21 cellular contexts compared by ENCODE assay signal in the genomic region with DNA sequence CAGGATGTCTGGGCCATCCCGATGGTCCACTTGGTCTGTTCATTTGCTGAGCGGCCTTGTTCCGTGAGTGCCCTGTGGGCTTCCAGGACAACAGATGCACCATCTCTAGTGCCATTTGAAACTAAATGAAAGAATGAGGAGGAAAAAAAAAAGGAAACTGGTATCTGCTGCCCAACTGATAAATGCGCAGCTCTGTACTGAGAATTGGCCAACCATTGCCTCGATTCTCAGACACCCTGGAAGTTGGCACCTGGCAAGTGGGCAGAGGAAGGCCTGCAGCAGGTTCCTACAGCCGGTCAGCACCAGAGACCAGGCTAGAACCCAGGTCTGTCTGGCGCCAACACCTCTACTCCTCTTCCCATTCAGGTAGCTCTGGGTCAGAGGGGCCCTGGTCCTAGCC.
"Had no signal": no experiment of that assay in that cellular context is flagged by ENCODE, and none has a peak within 500 bp of the region (broad histone marks: within the 10 kb centered on the region; RNA-seq: fewer than 3 reads in every experiment).

No MANE protein-coding gene starts in this region.

- DNase-seq: effector CD4-positive, alpha-beta T cell; foreskin melanocyte; left colon; mesendoderm; naive B cell; occipital lobe; psoas muscle; retina; stimulated activated CD4-positive, alpha-beta T cell treated with anti-CD3 and anti-CD28 coated beads, Interleukin-2, amount 100 ng/mL, for 24 hours; stimulated activated CD4-positive, alpha-beta T cell treated with anti-CD3 and anti-CD28 coated beads, Interleukin-4, amount 100 ng/mL, for 4 hours; stimulated activated naive B cell treated with anti-CD40 and anti-IgM and Interleukin-4, amounts not matched to agents 10 μg/mL and 1 μg/mL and 100 μg/mL, for 72 hours; stomach; trophoblast cell had no signal

- H3K4me1 ChIP-seq: psoas muscle had no signal

- FAIRE-seq: endothelial cell of umbilical vein had no signal

- H3K4me3 Mint-ChIP-seq: endodermal cell; naive B cell; nephron; stimulated activated naive B cell treated with anti-CD40 and anti-IgM and Interleukin-4, amounts not matched to agents 10 μg/mL and 1 μg/mL and 100 μg/mL, for 72 hours had no signal

- H3K4me3 ChIP-seq: coronary artery, heart left ventricle, lung, psoas muscle, stomach, thoracic aorta had no signal

- H3K9me3 Mint-ChIP-seq: endodermal cell; naive B cell; nephron; stimulated activated naive B cell treated with anti-CD40 and anti-IgM and Interleukin-4, amounts not matched to agents 10 μg/mL and 1 μg/mL and 100 μg/mL, for 72 hours had no signal

- H3K27ac Mint-ChIP-seq: endodermal cell; nephron; stimulated activated naive B cell treated with anti-CD40 and anti-IgM and Interleukin-4, amounts not matched to agents 10 μg/mL and 1 μg/mL and 100 μg/mL, for 72 hours had no signal

- ATAC-seq: left colon; sciatic nerve; stimulated activated naive B cell treated with anti-CD40 and anti-IgM and Interleukin-4, amounts not matched to agents 10 μg/mL and 1 μg/mL and 100 μg/mL, for 72 hours had no signal

- H3K36me3 ChIP-seq: heart left ventricle, stomach, thoracic aorta had no signal

- H3K27me3 Mint-ChIP-seq: naive B cell; stimulated activated naive B cell treated with anti-CD40 and anti-IgM and Interleukin-4, amounts not matched to agents 10 μg/mL and 1 μg/mL and 100 μg/mL, for 72 hours had no signal

- H3K36me3 Mint-ChIP-seq: naive B cell had no signal

- H3K9me3 ChIP-seq: heart left ventricle, psoas muscle, stomach, thoracic aorta had no signal

- H3K27me3 ChIP-seq: heart left ventricle, stomach had no signal

- H3K27ac ChIP-seq: coronary artery, psoas muscle, stomach, thoracic aorta had no signal
